1 cellular context compared by ENCODE assay signal in genomic region chr17:35740997-35741931, GRCh38.
TF ChIP-seq lines count a peak whose summit lies in the region.

No MANE protein-coding gene starts in this region.

TF ChIP-seq in K562, 482 proteins besides CTCF, POLR2A, EP300 and RAD21 (continued from another document):
- TF ChIP-seq THRA (IDR thresholded peaks at IDR 0.05) = no peak
- TF ChIP-seq TBL1XR1 (IDR thresholded peaks at IDR 0.05; ENCODE audit: low read length in 2 of 2) = no peak
- TF ChIP-seq ZNF395 (CRISPR knock-in tag; IDR thresholded peaks at IDR 0.05) = no peak
- TF ChIP-seq GATAD2B (IDR thresholded peaks at IDR 0.05; ENCODE audit: borderline replicate concordance) = no peak
- no peak for TF ChIP-seq CBFA2T3 (IDR thresholded peaks at IDR 0.05)
- peak; percentile 91 for TF ChIP-seq L3MBTL2 (IDR thresholded peaks at IDR 0.05)
- no peak for TF ChIP-seq PATZ1 (CRISPR knock-in tag; IDR thresholded peaks at IDR 0.05; ENCODE audit: borderline replicate concordance)
- no peak for TF ChIP-seq FOXP1 (CRISPR knock-in tag; IDR thresholded peaks at IDR 0.05)
- no peak for TF ChIP-seq ZZZ3 (IDR thresholded peaks at IDR 0.05)
- no peak for TF ChIP-seq PURB (CRISPR knock-in tag; IDR thresholded peaks at IDR 0.05; ENCODE audit: low read depth)
- TF ChIP-seq ZNF121 (CRISPR knock-in tag; conservative IDR thresholded peaks at IDR 0.05) = no peak
- TF ChIP-seq ZNF695 (CRISPR knock-in tag; IDR thresholded peaks at IDR 0.05) = no peak
- no peak for TF ChIP-seq ZNF24 (IDR thresholded peaks at IDR 0.05)
- TF ChIP-seq PCBP1 (IDR thresholded peaks at IDR 0.05; ENCODE audit: low read depth, low read length, poor library complexity, severe bottlenecking) = no peak
- TF ChIP-seq ZNF445 (CRISPR knock-in tag; IDR thresholded peaks at IDR 0.05; ENCODE audit: low read depth) = no peak
- peak; percentile 48; the same call in 1 of the 2 replicates for TF ChIP-seq GMEB1 (CRISPR knock-in tag; IDR thresholded peaks at IDR 0.05)
- TF ChIP-seq IFI16 (CRISPR knock-in tag; IDR thresholded peaks at IDR 0.05) = no peak
- TF ChIP-seq KDM4B (IDR thresholded peaks at IDR 0.05; ENCODE audit: borderline replicate concordance in 2 of 2, low read depth in 1 of 2) = no peak
- no peak for TF ChIP-seq MCM3 (IDR thresholded peaks at IDR 0.05)
- TF ChIP-seq HEY1 (CRISPR knock-in tag; IDR thresholded peaks at IDR 0.05; ENCODE audit: borderline replicate concordance) = no peak
- TF ChIP-seq ADNP (tag; IDR thresholded peaks at IDR 0.05) = no peak
- TF ChIP-seq ZNF347 (CRISPR knock-in tag; IDR thresholded peaks at IDR 0.05; ENCODE audit: low read depth) = no peak
TF ChIP-seq in K562: peak in this region for 10.
